ENCODE assay signal across 8 cellular contexts in the genomic region with DNA sequence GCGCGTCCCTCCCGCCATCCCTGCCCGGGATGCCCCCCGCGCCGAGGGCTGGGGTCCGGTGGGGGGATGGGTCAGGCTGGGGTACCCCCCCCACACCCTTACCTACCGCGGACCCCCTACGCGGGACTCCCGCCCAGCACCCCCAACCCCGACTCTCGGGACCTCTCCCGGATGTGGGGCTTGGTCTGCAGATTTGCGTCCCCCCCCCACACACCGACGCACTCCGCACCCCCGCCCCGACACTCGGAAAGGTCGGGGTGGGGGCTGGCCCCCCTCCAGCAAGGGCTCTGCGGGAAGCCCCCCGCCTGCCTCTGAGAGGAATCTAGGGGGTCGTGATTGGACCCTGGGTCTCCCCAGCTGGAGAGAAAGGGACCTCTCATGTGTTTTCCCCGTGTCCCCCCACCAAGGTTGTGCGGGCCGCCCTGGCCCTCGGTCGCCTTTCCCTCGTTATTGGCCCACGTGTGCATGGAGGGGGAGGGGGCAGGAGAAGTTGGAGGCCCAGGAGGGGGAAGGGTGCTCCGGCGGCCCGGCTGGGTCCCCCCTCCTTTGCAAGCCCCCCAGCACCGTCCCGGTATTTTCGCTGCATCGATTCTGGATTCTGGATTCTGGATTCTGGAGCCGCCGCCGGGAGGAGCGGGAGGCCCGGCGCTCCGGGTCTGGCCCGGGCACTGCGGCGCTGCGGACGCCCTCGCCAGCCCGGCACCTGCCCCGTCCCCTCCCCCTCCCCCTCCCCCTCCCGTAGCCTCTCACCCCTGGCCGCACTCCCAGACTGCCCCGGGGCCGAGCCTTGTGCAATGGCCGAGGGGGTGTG. TPM values are rescaled to one million over a fixed set of nuclear protein-coding genes. Genes with fewer than 3 reads are reported as not detected.
A peak's percentile ranks its signal among the peaks of the same experiment; 100 is the strongest.
DNase-seq lines count a peak whose midpoint lies in the region; ATAC-seq, FAIRE-seq and TF ChIP-seq lines count a peak whose summit lies in the region.

No MANE protein-coding gene starts in this region.

- FAIRE-seq in RCC 7860 (lab: Jason Lieb, UNC), result no peak
- no peak for FAIRE-seq in H54 (lab: Jason Lieb, UNC)

- H3K4me3 ChIP-seq in dorsolateral prefrontal cortex, result peak overlapping the region; percentile 59 to 90 (median 75)
- H3K4me3 ChIP-seq in uterus, result peak overlapping the region; percentile 61 to 96

- peak overlapping the region; percentile 11 for H3K4me3 Mint-ChIP-seq in activated naive CD4-positive, alpha-beta T cell treated with anti-CD3 and anti-CD28 coated beads, Interleukin-2, amount 50 U/mL, for 24 hours
- H3K4me3 Mint-ChIP-seq in mesothelial cell of epicardium, result peak overlapping the region; percentile 63

- DNase-seq in activated naive CD4-positive, alpha-beta T cell (lab: John Stamatoyannopoulos, UW), result no peak
- DNase-seq in RCC 7860 (ENCODE audit: low spot score) (peak; percentile 29), dorsolateral prefrontal cortex (peak in 1 of 10 donors; percentile 58), mesothelial cell of epicardium (ENCODE audit: low spot score in 2 of 2, unreplicated experiment in 2 of 2) (no peak), uterus (peak; percentile 64 to 72), H54 (ENCODE audit: insufficient read length, low spot score) (no peak)

- no peaks in the 10 kb centered on the region for H3K9me3 Mint-ChIP-seq in activated naive CD4-positive, alpha-beta T cell treated with anti-CD3 and anti-CD28 coated beads, Interleukin-2, amount 50 U/mL, for 24 hours
- H3K9me3 Mint-ChIP-seq in mesothelial cell of epicardium, result no peaks in the 10 kb centered on the region

- H3K27me3 ChIP-seq in dorsolateral prefrontal cortex (no peaks in the 10 kb centered on the region), uterus (no peaks in the 10 kb centered on the region)

- H3K27ac Mint-ChIP-seq in activated naive CD4-positive, alpha-beta T cell treated with anti-CD3 and anti-CD28 coated beads, Interleukin-2, amount 50 U/mL, for 24 hours, result no peak overlapping the region
- H3K27ac Mint-ChIP-seq in mesothelial cell of epicardium, result no peak overlapping the region

- H3K27ac ChIP-seq in dorsolateral prefrontal cortex (peak overlapping the region; percentile 63 to 99 (median 92)), uterus (peak overlapping the region; percentile 97 to 99)

- H3K36me3 ChIP-seq in uterus, result no peaks in the 10 kb centered on the region

- intact Hi-C loops in dorsolateral prefrontal cortex (cut with DNase I) (loop anchor here in 1 of 2 donors (5.0 kb wide), 1 partner anchor 60 kb away; no protein-coding TSS in a partner anchor), uterus (cut with DNase I; ENCODE audit: low total_unique reads) (no loop called here)

- H3K4me1 Mint-ChIP-seq in activated naive CD4-positive, alpha-beta T cell treated with anti-CD3 and anti-CD28 coated beads, Interleukin-2, amount 50 U/mL, for 24 hours, result peaks cover 51% of the 10 kb centered on the region
- H3K4me1 Mint-ChIP-seq in mesothelial cell of epicardium, result peaks cover 34% of the 10 kb centered on the region

- no peaks in the 10 kb centered on the region for H3K36me3 Mint-ChIP-seq in activated naive CD4-positive, alpha-beta T cell treated with anti-CD3 and anti-CD28 coated beads, Interleukin-2, amount 50 U/mL, for 24 hours
- H3K36me3 Mint-ChIP-seq in mesothelial cell of epicardium, result no peaks in the 10 kb centered on the region

- TF ChIP-seq POLR2A in uterus (IDR thresholded peaks at IDR 0.05) (peak in 1 of 2 donors; percentile 39), H54 (IDR thresholded peaks at IDR 0.05; ENCODE audit: low read depth, low read length) (no peak; the same call in 1 of the 2 replicates)

- no peaks in the 10 kb centered on the region for H3K9me3 ChIP-seq in uterus

- no peak for ATAC-seq in HG02852 (IDR thresholded peaks at IDR 0.05; ENCODE audit: unreplicated experiment)

- TF ChIP-seq CTCF in dorsolateral prefrontal cortex (IDR thresholded peaks at IDR 0.05 in 54 of 56, conservative IDR thresholded peaks at IDR 0.05 in 2 of 56; ENCODE audit: low read depth in 1 of 56, partially characterized antibody in 56 of 56) (no peak), mesothelial cell of epicardium (IDR thresholded peaks at IDR 0.05; ENCODE audit: unreplicated experiment) (no peak), uterus (IDR thresholded peaks at IDR 0.05) (no peak)

- no peaks in the 10 kb centered on the region for H3K27me3 Mint-ChIP-seq in activated naive CD4-positive, alpha-beta T cell treated with anti-CD3 and anti-CD28 coated beads, Interleukin-2, amount 50 U/mL, for 24 hours
- H3K27me3 Mint-ChIP-seq in mesothelial cell of epicardium (ENCODE audit: low read depth), result peaks cover 89% of the 10 kb centered on the region

- peaks cover 0 to 16% of the 10 kb centered on the region in 2 donors for H3K4me1 ChIP-seq in uterus

RNA-seq across cellular contexts. Expression of a gene that starts 0.6 kb away (rescaled TPM):
- total RNA-seq in dorsolateral prefrontal cortex (100 to 1,000 TPM in 118 of 120 experiments, 10 to 100 TPM in 2; 98.0 to 269 (median 135) TPM), mesothelial cell of epicardium (28.6 to 32.9 TPM (median 32.2 TPM) in 3 replicates), uterus (100 to 1,000 TPM in 2 of 4 donors, 10 to 100 TPM in 2; 18.5 to 361 (median 82.9) TPM)

Comparison
In these comparisons a context has a peak if more than half of its experiments do, and no peak if none do; other contexts are left out.
1. DNase-seq: peak in RCC 7860 (single experiment) and uterus (2 of 2); none in activated naive CD4-positive, alpha-beta T cell (0 of 4), mesothelial cell of epicardium (0 of 2) and H54 (single experiment).